Comparison of ENCODE assay signal across 7 cellular contexts in genomic region chr14:49853572-49854375, GRCh38. TPM values are rescaled to one million over a fixed set of nuclear protein-coding genes. Genes with fewer than 3 reads are reported as not detected.
DNase-seq lines count a peak whose midpoint lies in the region; ATAC-seq and TF ChIP-seq lines count a peak whose summit lies in the region.

No MANE protein-coding gene starts in this region.

- H2AFZ ChIP-seq in KMS-11 (ENCODE audit: low read depth), result peak overlapping the region; percentile 86
- peak overlapping the region; percentile 69 for H2AFZ ChIP-seq in osteoblast (ENCODE audit: low read length)

- intact Hi-C loops in testis (cut with DNase I; ENCODE audit: low total_unique reads), result no loop called here

- peaks cover 32% of the 10 kb centered on the region for H3K4me1 ChIP-seq in KMS-11 (ENCODE audit: low read depth, poor library complexity, severe bottlenecking)
- peaks cover 8% of the 10 kb centered on the region for H3K4me1 ChIP-seq in osteoblast (ENCODE audit: insufficient read depth, low read length)
- H3K4me1 ChIP-seq in testis, result peaks cover 3% of the 10 kb centered on the region

- H3K27me3 ChIP-seq in KMS-11 (ENCODE audit: insufficient read depth, low read depth), result no peaks in the 10 kb centered on the region
- H3K27me3 ChIP-seq in osteoblast (ENCODE audit: insufficient read depth, low read length), result no peaks in the 10 kb centered on the region
- H3K27me3 ChIP-seq in testis, result no peaks in the 10 kb centered on the region

- WGBS in testis, 2 donors, result 12 to 22% methylated on average over 7 to 26 of the region's 27 CpGs

- H3K27ac ChIP-seq in KMS-11, result no peak overlapping the region
- no peak overlapping the region for H3K27ac ChIP-seq in osteoblast (ENCODE audit: low read depth, low read length)
- H3K27ac ChIP-seq in testis, result no peak overlapping the region

- H3K9ac ChIP-seq in KMS-11, result no peak overlapping the region

- peaks cover 35% of the 10 kb centered on the region; the same call in 1 of the 2 replicates for H3K79me2 ChIP-seq in KMS-11 (ENCODE audit: insufficient read depth, low read depth)
- H3K79me2 ChIP-seq in osteoblast (ENCODE audit: insufficient read depth, low read length), result peaks cover 39% of the 10 kb centered on the region

- H4K20me1 ChIP-seq in KMS-11 (ENCODE audit: insufficient read depth) (no peaks in the 10 kb centered on the region), osteoblast (ENCODE audit: insufficient read depth, low read length) (peaks cover 5% of the 10 kb centered on the region)

- H3K4me2 ChIP-seq in KMS-11 (peak overlapping the region; percentile 33; the same call in 1 of the 2 replicates), osteoblast (ENCODE audit: insufficient read depth, low read length) (peak overlapping the region; percentile 99)

- H3K36me3 ChIP-seq in KMS-11 (ENCODE audit: insufficient read depth) (no peaks in the 10 kb centered on the region), osteoblast (ENCODE audit: insufficient read depth, low read length) (peaks cover 19% of the 10 kb centered on the region), testis (ENCODE audit: low read depth, missing control alignments) (no peaks in the 10 kb centered on the region)

- H3K9me3 ChIP-seq in osteoblast (ENCODE audit: low read depth, low read length) (no peaks in the 10 kb centered on the region), testis (no peaks in the 10 kb centered on the region)

- peak; percentile 59 for ATAC-seq in GM18498 (IDR thresholded peaks at IDR 0.05; ENCODE audit: unreplicated experiment)

- peak; percentile 62 for TF ChIP-seq CTCF in KMS-11 (conservative IDR thresholded peaks at IDR 0.05; ENCODE audit: low read depth, low read length)
- peak; percentile 80 for TF ChIP-seq CTCF in osteoblast (IDR thresholded peaks at IDR 0.05; ENCODE audit: extremely low read depth, low read depth, low read length)
- peak; percentile 58 to 72 (median 61) for TF ChIP-seq CTCF in testis (IDR thresholded peaks at IDR 0.05)

- DNase-seq in SIG-M5 (lab: John Stamatoyannopoulos, UW), result peak; percentile 13
- peak; percentile 12 to 57 (median 40) for DNase-seq in activated naive CD4-positive, alpha-beta T cell (lab: John Stamatoyannopoulos, UW)
- DNase-seq in germinal center (ENCODE audit: low spot score), result peak; percentile 73
- peak; percentile 69 for DNase-seq in osteoblast (ENCODE audit: insufficient read length, low spot score, missing footprints)
- DNase-seq in testis, result peak; percentile 87

- H3K4me3 ChIP-seq in KMS-11 (IDR thresholded peaks at IDR 0.05; ENCODE audit: insufficient read depth, low read depth, low read length), result no peak overlapping the region
- H3K4me3 ChIP-seq in osteoblast (ENCODE audit: insufficient read depth, low read length), result peak overlapping the region; percentile 97
- H3K4me3 ChIP-seq in testis, result peak overlapping the region; percentile 80 to 93

- no peak for TF ChIP-seq POLR2A in testis (IDR thresholded peaks at IDR 0.05)

RNA-seq across cellular contexts. Expression of gene NEMF, which starts 1.2 kb away (rescaled TPM):
- 51.3 and 54.3 TPM in 2 replicates for total RNA-seq in osteoblast
- 10 to 100 TPM; 81.3 to 98.7 TPM for total RNA-seq in testis
- polyA plus RNA-seq in testis (ENCODE audit: insufficient read depth, low read depth, low replicate concordance), result 13.8 TPM

RNA-seq across cellular contexts. Expression of gene ARF6, which starts 39.1 kb away (rescaled TPM):
- total RNA-seq in osteoblast, result 58.6 and 63.9 TPM in 2 replicates
- 10 to 100 TPM; 45.2 to 51.8 TPM for total RNA-seq in testis
- polyA plus RNA-seq in testis (ENCODE audit: insufficient read depth, low read depth, low replicate concordance), result 41.3 TPM

Comparison
In these comparisons a context has a peak if more than half of its experiments do, and no peak if none do; other contexts are left out.
1. DNase-seq: peak in every context shown above with its lines; median percentile 87 in testis; 73 in germinal center; 69 in osteoblast; 40 in activated naive CD4-positive, alpha-beta T cell; 13 in SIG-M5.